ENCODE assay signal across 21 cellular contexts in genomic region chr9:126320158-126320922, GRCh38. TPM values are rescaled to one million over a fixed set of nuclear protein-coding genes. Genes with fewer than 3 reads are reported as not detected.
A peak's percentile ranks its signal among the peaks of the same experiment; 100 is the strongest.
DNase-seq lines count a peak whose midpoint lies in the region; ATAC-seq, FAIRE-seq and TF ChIP-seq lines count a peak whose summit lies in the region.
"Had no signal": no experiment of that assay in that cellular context is flagged by ENCODE, and none has a peak within 500 bp of the region (broad histone marks: within the 10 kb centered on the region; RNA-seq: fewer than 3 reads in every experiment).

No MANE protein-coding gene starts in this region.

- H3K4me3 ChIP-seq in kidney (ENCODE audit: low read length in 2 of 2) = no peak overlapping the region
- no peak overlapping the region for H3K4me3 ChIP-seq in spleen
- H3K4me3 ChIP-seq in suprapubic skin = no peak overlapping the region
- H3K4me3 ChIP-seq: A549, prostate gland had no signal

- H3K27me3 ChIP-seq in spleen (replicated peaks in 1 of 7) = no peaks in the 10 kb centered on the region
- no peaks in the 10 kb centered on the region for H3K27me3 ChIP-seq in suprapubic skin

- no peaks in the 10 kb centered on the region for H3K9me3 Mint-ChIP-seq in activated T-cell treated with anti-CD3 and anti-CD28 coated beads, Interleukin-2, amount 50 U/mL, for 4 hours
- H3K9me3 Mint-ChIP-seq: central memory CD8-positive, alpha-beta T cell had no signal

- no peaks in the 10 kb centered on the region for H3K36me3 Mint-ChIP-seq in activated T-cell treated with anti-CD3 and anti-CD28 coated beads, Interleukin-2, amount 50 U/mL, for 4 hours (ENCODE audit: insufficient read depth)

- H3K9me3 ChIP-seq in kidney (ENCODE audit: control insufficient read depth in 1 of 2, low read length in 2 of 2) = no peaks in the 10 kb centered on the region
- H3K9me3 ChIP-seq in spleen = peaks cover 0 to 19% (median 14%) of the 10 kb centered on the region in 8 donors
- no peaks in the 10 kb centered on the region for H3K9me3 ChIP-seq in suprapubic skin
- H3K9me3 ChIP-seq: prostate gland had no signal

- 46 to 70% (median 53%) methylated on average over 4 of the region's 4 CpGs for WGBS in spleen, 5 donors
- WGBS in suprapubic skin = 65% methylated on average over 4 of the region's 4 CpGs

- ATAC-seq in activated T-cell treated with anti-CD3 and anti-CD28 coated beads, Interleukin-2, amount 50 U/mL, for 4 hours = peak; percentile 43 to 48
- ATAC-seq in sciatic nerve = no peak
- ATAC-seq: A549 had no signal

- TF ChIP-seq POLR2A in spleen (IDR thresholded peaks at IDR 0.05) (no peak), suprapubic skin (IDR thresholded peaks at IDR 0.05) (no peak)

- no peak overlapping the region for H3K27ac ChIP-seq in kidney (ENCODE audit: low read depth in 2 of 2, low read length in 2 of 2)
- H3K27ac ChIP-seq in spleen = peak overlapping the region in 6 of 8 donors; percentile 26 to 57 (median 50)
- H3K27ac ChIP-seq in suprapubic skin = no peak overlapping the region
- H3K27ac ChIP-seq: A549, prostate gland had no signal

- H3K36me3 ChIP-seq in kidney (ENCODE audit: control insufficient read depth in 1 of 2, insufficient read depth in 2 of 2, low read length in 2 of 2) = no peaks in the 10 kb centered on the region
- no peaks in the 10 kb centered on the region for H3K36me3 ChIP-seq in spleen
- no peaks in the 10 kb centered on the region for H3K36me3 ChIP-seq in suprapubic skin
- H3K36me3 ChIP-seq: prostate gland had no signal

- H3K4me1 Mint-ChIP-seq in activated T-cell treated with anti-CD3 and anti-CD28 coated beads, Interleukin-2, amount 50 U/mL, for 4 hours (ENCODE audit: low read depth) = peaks cover 8% of the 10 kb centered on the region
- H3K4me1 Mint-ChIP-seq: nephron had no signal

- H3K4me3 Mint-ChIP-seq in activated T-cell treated with anti-CD3 and anti-CD28 coated beads, Interleukin-2, amount 50 U/mL, for 4 hours = no peak overlapping the region
- H3K4me3 Mint-ChIP-seq: central memory CD8-positive, alpha-beta T cell; nephron had no signal

- no peak for TF ChIP-seq EP300 in suprapubic skin (IDR thresholded peaks at IDR 0.05)

- FAIRE-seq in kidney (lab: Jason Lieb, UNC) = peak; percentile 6
- FAIRE-seq: A549, HTR-8/SVneo, small intestine had no signal

- no peaks in the 10 kb centered on the region for H3K4me1 ChIP-seq in kidney (ENCODE audit: control insufficient read depth in 1 of 2, insufficient read depth in 1 of 2, low read depth in 1 of 2, low read length in 2 of 2)
- H3K4me1 ChIP-seq in spleen = peaks cover 0 to 28% (median 4%) of the 10 kb centered on the region in 6 donors
- H3K4me1 ChIP-seq in suprapubic skin = no peaks in the 10 kb centered on the region
- H3K4me1 ChIP-seq: A549, prostate gland had no signal

- intact Hi-C loops in kidney (cut with DNase I) (no loop called here), spleen (cut with DNase I; ENCODE audit: low total_unique reads) (no loop called here), sciatic nerve (cut with DNase I) (loop anchor here (10.0 kb wide), 1 partner anchor 74 kb away; no protein-coding TSS in a partner anchor)

- DNase-seq in activated T-cell treated with anti-CD3 and anti-CD28 coated beads, Interleukin-2, amount 50 U/mL, for 4 hours = no peak
- DNase-seq in activated T-cell treated with anti-CD3 and anti-CD28 coated beads for 4 hours = no peak
- peak; percentile 35 for DNase-seq in RKO (ENCODE audit: low spot score)
- DNase-seq in kidney = no peak
- DNase-seq in spleen = peak; percentile 20
- DNase-seq in suprapubic skin (ENCODE audit: low spot score in 2 of 2) = no peak
- DNase-seq in NCI-H524 (lab: John Stamatoyannopoulos, UW) = no peak
- no peak for DNase-seq in sciatic nerve (ENCODE audit: low spot score)
- DNase-seq: activated gamma-delta T cell treated with Interleukin-2 at 50 U/mL for 16 hours; aorta; HCEC 1CT; mesenchymal stem cell; NCI-H1417 treated with DMSO at 0.1 percent for 48 hours; NCI-H526 treated with DMSO at 0.1 percent for 48 hours; small intestine; stimulated activated CD4-positive, alpha-beta T cell treated with anti-CD3 and anti-CD28 coated beads, Interleukin-4, amount 100 ng/mL, for 1 hour had no signal

- TF ChIP-seq CTCF in kidney (IDR thresholded peaks at IDR 0.05; ENCODE audit: borderline replicate concordance, extremely low read depth, insufficient read depth) = no peak
- no peak for TF ChIP-seq CTCF in spleen (IDR thresholded peaks at IDR 0.05 in 8 of 11, conservative IDR thresholded peaks at IDR 0.05 in 3 of 11)
- no peak for TF ChIP-seq CTCF in suprapubic skin (IDR thresholded peaks at IDR 0.05)

- H3K27me3 Mint-ChIP-seq in activated T-cell treated with anti-CD3 and anti-CD28 coated beads, Interleukin-2, amount 50 U/mL, for 4 hours (ENCODE audit: low read depth) = no peaks in the 10 kb centered on the region
- H3K27me3 Mint-ChIP-seq: central memory CD8-positive, alpha-beta T cell had no signal

- H3K9ac ChIP-seq in kidney (ENCODE audit: low read length in 2 of 2) = no peak overlapping the region

RNA-seq across cellular contexts. Expression of gene MVB12B, which starts 6.3 kb away (rescaled TPM):
- 1 to 10 TPM; 3.7 to 4.5 (median 4.1) TPM for total RNA-seq in activated T-cell treated with anti-CD3 and anti-CD28 coated beads, Interleukin-2, amount 50 U/mL, for 4 hours
- 12.3 TPM for total RNA-seq in kidney
- polyA plus RNA-seq in kidney (ENCODE audit: insufficient read depth, low read depth, low replicate concordance) = 4.5 TPM
- total RNA-seq in spleen = 10 to 100 TPM; 26.5 to 52.4 (median 40.5) TPM
- 1 to 10 TPM; 2.8 to 8.2 (median 3.3) TPM for polyA plus RNA-seq in spleen
- 10 to 100 TPM; 10.2 to 25.7 (median 14.0) TPM for total RNA-seq in suprapubic skin
- total RNA-seq in sciatic nerve = 65.7 TPM

Comparison
In these comparisons a context has a peak if more than half of its experiments do, and no peak if none do; other contexts are left out.
1. DNase-seq: peak in RKO (single experiment) and spleen (single experiment); none in activated T-cell treated with anti-CD3 and anti-CD28 coated beads, Interleukin-2, amount 50 U/mL, for 4 hours (single experiment), activated T-cell treated with anti-CD3 and anti-CD28 coated beads for 4 hours (single experiment), kidney (single experiment), suprapubic skin (0 of 2), NCI-H524 (0 of 2) and sciatic nerve (single experiment).
2. H3K27ac ChIP-seq: peak in spleen (6 of 8); none in kidney (0 of 2) and suprapubic skin (single experiment).